Comparison of ENCODE assay signal across 20 cellular contexts in the genomic region with DNA sequence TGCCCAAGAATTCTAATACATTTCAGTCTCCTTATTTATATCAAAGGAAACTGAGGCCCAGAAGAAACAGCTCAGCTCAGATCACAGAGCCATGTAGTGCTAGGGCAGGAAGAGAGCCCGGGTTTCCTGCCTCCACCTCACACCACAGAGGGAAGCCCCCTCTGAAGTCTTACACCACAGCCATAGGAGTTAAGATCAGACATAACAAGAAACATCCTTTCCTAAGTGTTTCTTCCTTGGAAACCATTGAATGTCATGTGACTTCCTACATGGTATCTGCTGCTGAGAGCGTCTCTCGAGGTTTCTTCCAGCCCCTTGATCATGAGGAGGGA.
DNase-seq lines count a peak whose midpoint lies in the region; ATAC-seq and TF ChIP-seq lines count a peak whose summit lies in the region.
"Had no signal": no experiment of that assay in that cellular context is flagged by ENCODE, and none has a peak within 500 bp of the region (broad histone marks: within the 10 kb centered on the region; RNA-seq: fewer than 3 reads in every experiment).

No MANE protein-coding gene starts in this region.

- peak overlapping the region; percentile 42 for H3K4me3 Mint-ChIP-seq in activated naive CD4-positive, alpha-beta T cell treated with anti-CD3 and anti-CD28 coated beads, Interleukin-2, amount 50 U/mL, for 24 hours
- H3K4me3 Mint-ChIP-seq in activated naive CD8-positive, alpha-beta T cell treated with anti-CD3 and anti-CD28 coated beads, Interleukin-2, amount 50 U/mL, for 24 hours, result no peak overlapping the region
- H3K4me3 Mint-ChIP-seq: B cell, IgD-negative memory B cell had no signal

- intact Hi-C loops in IMR-90 (cut with micrococcal nuclease), result loop anchor here (10.0 kb wide), 2 partner anchors 153 to 247 kb away; no protein-coding TSS in a partner anchor
- intact Hi-C loops in esophagus muscularis mucosa (cut with DNase I), result loop anchor here (10.0 kb wide), 1 partner anchor 147 kb away; no protein-coding TSS in a partner anchor
- intact Hi-C loops in PC-3 (cut with micrococcal nuclease), result no loop called here

- H3K36me3 ChIP-seq in IMR-90 (ENCODE audit: control insufficient read depth, insufficient read depth, low read length) (peaks cover 46% of the 10 kb centered on the region), rectal smooth muscle tissue (ENCODE audit: control insufficient read depth, insufficient read depth, low read length) (no peaks in the 10 kb centered on the region), esophagus muscularis mucosa (peaks cover 0 to 36% (median 13%) of the 10 kb centered on the region in 4 donors), PC-3 (ENCODE audit: low read depth, low read length) (0 out of 2 replicates have a peak, but pooled peaks cover 8% of the 10 kb centered on the region)

- no peaks in the 10 kb centered on the region for H3K9me2 ChIP-seq in PC-3 (replicated peaks; ENCODE audit: low read length)

- H3K9me3 ChIP-seq in IMR-90 (ENCODE audit: control insufficient read depth, insufficient read depth, low read length), result no peaks in the 10 kb centered on the region
- H3K9me3 ChIP-seq in esophagus muscularis mucosa, result no peaks in the 10 kb centered on the region
- H3K9me3 ChIP-seq in PC-3 (ENCODE audit: low read length), result no peaks in the 10 kb centered on the region

- peak overlapping the region; percentile 42 for H3K23ac ChIP-seq in IMR-90 (ENCODE audit: low read depth, low read length)

- dilution Hi-C loops in IMR-90 (cut with HindIII; ENCODE audit: low sequenced_read_pairs, unreplicated experiment), result no loop called here

- H4K5ac ChIP-seq in IMR-90 (ENCODE audit: low read depth, low read length), result peak overlapping the region; percentile 80

- no peaks in the 10 kb centered on the region for H3K79me2 ChIP-seq in PC-3 (ENCODE audit: low read length)

- TF ChIP-seq CTCF in IMR-90 (conservative IDR thresholded peaks at IDR 0.05; ENCODE audit: low read depth, low read length) (no peak), esophagus muscularis mucosa (IDR thresholded peaks at IDR 0.05) (no peak), PC-3 (conservative IDR thresholded peaks at IDR 0.05; ENCODE audit: low read depth, low read length) (no peak)

- H3K14ac ChIP-seq in IMR-90 (replicated peaks; ENCODE audit: low read depth, low read length), result peak overlapping the region; percentile 76; the same call in 1 of the 2 replicates

- H3K27ac ChIP-seq in IMR-90 (ENCODE audit: insufficient read depth, low read length), result peak overlapping the region; percentile 55
- peak overlapping the region; percentile 19 for H3K27ac ChIP-seq in rectal smooth muscle tissue (ENCODE audit: low read depth, low read length)
- no peak overlapping the region for H3K27ac ChIP-seq in esophagus muscularis mucosa (replicated peaks in 1 of 4)
- no peak overlapping the region for H3K27ac ChIP-seq in PC-3 (ENCODE audit: low read length)
- H3K27ac ChIP-seq: HL-60 had no signal

- no peaks in the 10 kb centered on the region for H3K36me3 Mint-ChIP-seq in activated naive CD4-positive, alpha-beta T cell treated with anti-CD3 and anti-CD28 coated beads, Interleukin-2, amount 50 U/mL, for 24 hours
- H3K36me3 Mint-ChIP-seq in activated naive CD8-positive, alpha-beta T cell treated with anti-CD3 and anti-CD28 coated beads, Interleukin-2, amount 50 U/mL, for 24 hours (ENCODE audit: low read depth), result no peaks in the 10 kb centered on the region
- H3K36me3 Mint-ChIP-seq: CD4-positive, alpha-beta memory T cell; IgD-negative memory B cell had no signal

- TF ChIP-seq RAD21 in IMR-90 (IDR thresholded peaks at IDR 0.05; ENCODE audit: low read length), result no peak

- H3K9me1 ChIP-seq in IMR-90 (ENCODE audit: insufficient read depth, low read length), result peaks cover 41% of the 10 kb centered on the region

- H3K4me3 ChIP-seq in IMR-90 (ENCODE audit: insufficient read depth, low read depth, low read length), result no peak overlapping the region
- H3K4me3 ChIP-seq in rectal smooth muscle tissue (ENCODE audit: low read length), result no peak overlapping the region
- no peak overlapping the region for H3K4me3 ChIP-seq in esophagus muscularis mucosa
- no peak overlapping the region for H3K4me3 ChIP-seq in PC-3 (ENCODE audit: low read length)

- BruUV-seq in IMR-90 (replicated peaks; lab: Mats Ljungman, UMichigan) (no TSS peak), PC-3 (replicated peaks; lab: Mats Ljungman, UMichigan) (no TSS peak)

- no peak overlapping the region for H3K4me2 ChIP-seq in IMR-90 (ENCODE audit: low read depth, low read length)
- no peak overlapping the region for H3K4me2 ChIP-seq in PC-3 (ENCODE audit: low read length)

- H2BK120ac ChIP-seq in IMR-90 (ENCODE audit: low read depth, low read length), result peak overlapping the region; percentile 87

- H2AFZ ChIP-seq in IMR-90 (replicated peaks; ENCODE audit: low read length, poor library complexity) (no peak overlapping the region), PC-3 (ENCODE audit: low read length) (no peak overlapping the region)

- H2AK5ac ChIP-seq in IMR-90 (ENCODE audit: low read depth, low read length), result peak overlapping the region; percentile 63

- H3F3A ChIP-seq in PC-3 (ENCODE audit: low read length, unreplicated experiment), result no peaks in the 10 kb centered on the region

- H3K4me1 Mint-ChIP-seq in activated naive CD4-positive, alpha-beta T cell treated with anti-CD3 and anti-CD28 coated beads, Interleukin-2, amount 50 U/mL, for 24 hours, result peaks cover 16% of the 10 kb centered on the region
- H3K4me1 Mint-ChIP-seq in activated naive CD8-positive, alpha-beta T cell treated with anti-CD3 and anti-CD28 coated beads, Interleukin-2, amount 50 U/mL, for 24 hours, result peaks cover 10% of the 10 kb centered on the region

- no peak for TF ChIP-seq EP300 in esophagus muscularis mucosa (IDR thresholded peaks at IDR 0.05)

- H2BK15ac ChIP-seq in IMR-90 (ENCODE audit: low read depth, low read length), result peak overlapping the region; percentile 97

- WGBS in IMR-90 (ENCODE audit: extremely low coverage in 2 of 2, insufficient read length in 1 of 2), 2 experiments, result no CpG with 5 or more reads among the region's 3 CpGs
- WGBS in esophagus muscularis mucosa, result 82% methylated on average over 3 of the region's 3 CpGs

- no peaks in the 10 kb centered on the region for H3K27me3 Mint-ChIP-seq in activated naive CD4-positive, alpha-beta T cell treated with anti-CD3 and anti-CD28 coated beads, Interleukin-2, amount 50 U/mL, for 24 hours
- no peaks in the 10 kb centered on the region for H3K27me3 Mint-ChIP-seq in activated naive CD8-positive, alpha-beta T cell treated with anti-CD3 and anti-CD28 coated beads, Interleukin-2, amount 50 U/mL, for 24 hours
- H3K27me3 Mint-ChIP-seq: B cell had no signal

- no peak for DNase-seq in activated naive CD4-positive, alpha-beta T cell treated with Interleukin-2 at 50 U/mL for 16 hours
- DNase-seq in IMR-90 (no peak), esophagus muscularis mucosa (ENCODE audit: extremely low spot score) (no peak), PC-3 (no peak)
- no peak for DNase-seq in activated naive CD8-positive, alpha-beta T cell treated with anti-CD3 and anti-CD28 coated beads, Interleukin-2, amount 50 U/mL, for 24 hours
- DNase-seq: 8988T, Calu3, NCI-H1105, NCI-H2081 treated with DMSO at 0.1 percent for 48 hours, NCI-H748 treated with DMSO at 0.1 percent for 48 hours, OCI-M1, SHP77 treated with DMSO at 0.1 percent for 48 hours had no signal

- POLR2A ChIA-PET in IMR-90 (lab: Charles Lee; ENCODE audit: unreplicated experiment), result interaction anchor here (0.6 kb wide), 1 partner anchor 65 kb away, joined by 5 read pairs; no protein-coding TSS in a partner anchor
- POLR2A ChIA-PET in PC-3 (lab: Charles Lee; ENCODE audit: unreplicated experiment), result interaction anchor here (0.7 kb wide), 1 partner anchor 100 kb away, joined by 4 read pairs; no protein-coding TSS in a partner anchor

- ATAC-seq in IMR-90 (ENCODE audit: low read depth) (no peak), PC-3 (no peak), GM18868 (IDR thresholded peaks at IDR 0.05; ENCODE audit: unreplicated experiment) (no peak)
- peak; percentile 59 for ATAC-seq in activated naive CD8-positive, alpha-beta T cell treated with anti-CD3 and anti-CD28 coated beads, Interleukin-2, amount 50 U/mL, for 24 hours
- ATAC-seq: SK-N-SH treated with all-trans-retinoic acid at 6 μM for 48 hours had no signal

- H3K27me3 ChIP-seq in IMR-90 (ENCODE audit: control insufficient read depth, insufficient read depth, low read length) (no peaks in the 10 kb centered on the region), rectal smooth muscle tissue (ENCODE audit: control insufficient read depth, insufficient read depth, low read length) (no peaks in the 10 kb centered on the region), esophagus muscularis mucosa (no peaks in the 10 kb centered on the region), PC-3 (ENCODE audit: low read length) (no peaks in the 10 kb centered on the region)

- H2BK5ac ChIP-seq in IMR-90 (ENCODE audit: low read depth, low read length, poor library complexity, severe bottlenecking), result peak overlapping the region; percentile 61

- CTCF ChIA-PET in IMR-90 (lab: Yijun Ruan, JAX) (no interaction called here), PC-3 (lab: Charles Lee) (no interaction called here)

- H4K20me1 ChIP-seq in IMR-90 (ENCODE audit: insufficient read depth, low read length), result no peaks in the 10 kb centered on the region
- H4K20me1 ChIP-seq in PC-3 (ENCODE audit: low read length), result no peaks in the 10 kb centered on the region

- no peak for TF ChIP-seq POLR2A in IMR-90 (IDR thresholded peaks at IDR 0.05; ENCODE audit: low read depth, low read length)
- TF ChIP-seq POLR2A in esophagus muscularis mucosa (IDR thresholded peaks at IDR 0.05; ENCODE audit: low read depth), result no peak

- no peak overlapping the region for H2AK9ac ChIP-seq in IMR-90 (replicated peaks; ENCODE audit: low read depth, low read length, poor library complexity)

- in situ Hi-C loops in IMR-90 (cut with MboI; ENCODE audit: low sequenced_read_pairs), result no loop called here

- H3K27ac Mint-ChIP-seq in activated naive CD4-positive, alpha-beta T cell treated with anti-CD3 and anti-CD28 coated beads, Interleukin-2, amount 50 U/mL, for 24 hours, result no peak overlapping the region
- no peak overlapping the region for H3K27ac Mint-ChIP-seq in activated naive CD8-positive, alpha-beta T cell treated with anti-CD3 and anti-CD28 coated beads, Interleukin-2, amount 50 U/mL, for 24 hours
- H3K27ac Mint-ChIP-seq: B cell, IgD-negative memory B cell had no signal

- peaks cover 31 to 72% of the 10 kb centered on the region in 2 experiments for H3K79me1 ChIP-seq in IMR-90 (ENCODE audit: low read depth in 1 of 2, low read length in 2 of 2)

- peak overlapping the region; percentile 5; the same call in 1 of the 2 replicates for H3K9ac ChIP-seq in IMR-90 (ENCODE audit: low read depth, low read length)
- H3K9ac ChIP-seq in rectal smooth muscle tissue (ENCODE audit: low read length), result no peak overlapping the region
- no peak overlapping the region for H3K9ac ChIP-seq in PC-3 (ENCODE audit: low read length)

- peak overlapping the region; percentile 83 for H3K4ac ChIP-seq in IMR-90 (ENCODE audit: low read depth, low read length)

- peak overlapping the region; percentile 84; the same call in 1 of the 2 replicates for H3K18ac ChIP-seq in IMR-90 (ENCODE audit: low read depth, low read length)

- 0 out of 2 replicates have a peak overlapping the region, but pooled peaks have one; percentile 29 for H3K56ac ChIP-seq in IMR-90 (ENCODE audit: extremely low read depth, insufficient read depth, low read length)

- H2BK20ac ChIP-seq in IMR-90 (ENCODE audit: low read depth, low read length), result peak overlapping the region; percentile 81

- no peaks in the 10 kb centered on the region for H3K9me3 Mint-ChIP-seq in activated naive CD4-positive, alpha-beta T cell treated with anti-CD3 and anti-CD28 coated beads, Interleukin-2, amount 50 U/mL, for 24 hours
- no peaks in the 10 kb centered on the region for H3K9me3 Mint-ChIP-seq in activated naive CD8-positive, alpha-beta T cell treated with anti-CD3 and anti-CD28 coated beads, Interleukin-2, amount 50 U/mL, for 24 hours
- H3K9me3 Mint-ChIP-seq: CD4-positive, alpha-beta memory T cell; IgD-negative memory B cell had no signal

- H4K8ac ChIP-seq in IMR-90 (ENCODE audit: low read depth in 2 of 2, low read length in 2 of 2), result peak overlapping the region; percentile 12 to 79; a peak in 1 of 4 replicates

- peak overlapping the region; percentile 67 for H4K91ac ChIP-seq in IMR-90 (ENCODE audit: insufficient read depth, low read depth, low read length)

- H3K4me1 ChIP-seq in IMR-90 (ENCODE audit: control insufficient read depth, insufficient read depth, low read length) (peaks cover 23% of the 10 kb centered on the region), rectal smooth muscle tissue (ENCODE audit: control insufficient read depth, insufficient read depth, low read length) (peaks cover 2% of the 10 kb centered on the region), esophagus muscularis mucosa (peaks cover 0 to 22% (median under 1%) of the 10 kb centered on the region in 4 donors), PC-3 (ENCODE audit: insufficient read depth, low read length) (no peaks in the 10 kb centered on the region)

Comparison
In these comparisons a context has a peak if more than half of its experiments do, and no peak if none do; other contexts are left out.
1. H3K27ac ChIP-seq: peak in IMR-90 (single experiment) and rectal smooth muscle tissue (single experiment); none in esophagus muscularis mucosa (0 of 4) and PC-3 (single experiment).